In genomic region chr17:57677858-57678257, GRCh38 we compare ENCODE assay signal across 22 cellular contexts.
"Had no signal": no experiment of that assay in that cellular context is flagged by ENCODE, and none has a peak within 500 bp of the region (broad histone marks: within the 10 kb centered on the region; RNA-seq: fewer than 3 reads in every experiment).

No MANE protein-coding gene starts in this region.

- H3K9me3 Mint-ChIP-seq: naive B cell, neural crest cell had no signal

- H3K27ac Mint-ChIP-seq: activated naive CD8-positive, alpha-beta T cell had no signal

- H3K4me2 ChIP-seq: smooth muscle cell had no signal

- H3K27ac ChIP-seq: breast epithelium, epithelial cell of prostate, heart left ventricle, lower lobe of right lung, sigmoid colon, upper lobe of right lung had no signal

- ATAC-seq: left cardiac atrium; lower lobe of right lung; stimulated activated naive CD8-positive, alpha-beta T cell treated with anti-CD3 and anti-CD28 coated beads, Interleukin-15, Interleukin-2, amounts not matched to agents 100 U/mL and 50 U/mL, for 24 hours; upper lobe of right lung had no signal

- DNase-seq: activated CD4-positive, alpha-beta T cell treated with anti-CD3 and anti-CD28 coated beads for 1 hour; activated CD4-positive, alpha-beta T cell treated with anti-CD3 and anti-CD28 coated beads, Interleukin-2, amount 50 U/mL, for 4 hours; activated gamma-delta T cell treated with Interleukin-2 at 50 U/mL for 16 hours; activated T-cell treated with anti-CD3 and anti-CD28 coated beads for 4 hours; cortex of kidney; left cardiac atrium; lower lobe of right lung; mesendoderm; naive B cell; occipital lobe; posterior cingulate gyrus; sigmoid colon; stimulated activated CD4-positive, alpha-beta T cell treated with anti-CD3 and anti-CD28 coated beads, Interleukin-4, amount 100 ng/mL, for 1 hour; stimulated activated naive CD8-positive, alpha-beta T cell treated with anti-CD3 and anti-CD28 coated beads, Interleukin-15, Interleukin-2, amounts not matched to agents 100 U/mL and 50 U/mL, for 24 hours; T-helper 9 cell; upper lobe of right lung had no signal

- H3K9me3 ChIP-seq: breast epithelium, heart left ventricle, lower lobe of right lung, sigmoid colon, upper lobe of right lung had no signal

- H3K27me3 ChIP-seq: breast epithelium, heart left ventricle, sigmoid colon, upper lobe of right lung had no signal

- H3K27me3 Mint-ChIP-seq: activated naive CD8-positive, alpha-beta T cell; naive B cell had no signal

- H3K4me1 ChIP-seq: breast epithelium, heart left ventricle, lower lobe of right lung, sigmoid colon, upper lobe of right lung had no signal

- H3K4me3 Mint-ChIP-seq: activated naive CD8-positive, alpha-beta T cell; neural crest cell had no signal
